Comparison of ENCODE assay signal across 25 cellular contexts in genomic region chr10:37667736-37668135, GRCh38.
"Had no signal": no experiment of that assay in that cellular context is flagged by ENCODE, and none has a peak within 500 bp of the region (broad histone marks: within the 10 kb centered on the region; RNA-seq: fewer than 3 reads in every experiment).

No MANE protein-coding gene starts in this region.

- H3K27me3 ChIP-seq: heart left ventricle, pancreas, vagina had no signal

- H3K36me3 Mint-ChIP-seq: activated naive CD8-positive, alpha-beta T cell; mesothelial cell of epicardium; type B pancreatic cell had no signal

- H3K36me3 ChIP-seq: heart left ventricle, pancreas, prostate gland, vagina had no signal

- DNase-seq: activated CD4-positive, alpha-beta T cell treated with anti-CD3 and anti-CD28 coated beads for 1 hour; activated CD4-positive, alpha-beta T cell treated with anti-CD3 and anti-CD28 coated beads, Interleukin-2, amount 50 U/mL, for 1 hour; activated effector memory CD4-positive, alpha-beta T cell treated with Interleukin-2 at 50 U/mL for 16 hours; activated naive CD4-positive, alpha-beta T cell treated with Interleukin-2 at 50 U/mL for 16 hours; anterior cingulate cortex; endodermal cell; foreskin fibroblast; heart left ventricle; naive B cell; nucleus accumbens; pancreas; retina; stimulated activated CD4-positive, alpha-beta T cell treated with anti-CD3 and anti-CD28 coated beads, Interleukin-12 subunit alpha, Interleukin-12 subunit beta, amount 100 ng/mL, for 4 hours; stimulated activated CD4-positive, alpha-beta T cell treated with anti-CD3 and anti-CD28 coated beads, Interleukin-4, amount 100 ng/mL, for 1 hour had no signal

- H3K4me1 Mint-ChIP-seq: central memory CD8-positive, alpha-beta T cell; endodermal cell; mesothelial cell of epicardium; naive B cell; neural crest cell; WTC11 had no signal

- H3K27ac Mint-ChIP-seq: activated naive CD8-positive, alpha-beta T cell; dendritic cell treated with granulocyte-macrophage colony-stimulating factor and Interleukin-4, amounts not matched to agents 40 ng/mL and 50 ng/mL, for 4 days; endodermal cell; mesothelial cell of epicardium; naive B cell; stimulated activated naive CD8-positive, alpha-beta T cell treated with anti-CD3 and anti-CD28 coated beads, Interleukin-15, Interleukin-2, amounts not matched to agents 100 ng/mL and 50 ng/mL, for 24 hours; type B pancreatic cell; WTC11 had no signal

- H3K27me3 Mint-ChIP-seq: activated naive CD8-positive, alpha-beta T cell; central memory CD8-positive, alpha-beta T cell; dendritic cell treated with granulocyte-macrophage colony-stimulating factor and Interleukin-4, amounts not matched to agents 40 ng/mL and 50 ng/mL, for 4 days; naive B cell; stimulated activated naive CD8-positive, alpha-beta T cell treated with anti-CD3 and anti-CD28 coated beads, Interleukin-15, Interleukin-2, amounts not matched to agents 100 ng/mL and 50 ng/mL, for 24 hours; type B pancreatic cell had no signal

- H3K4me3 ChIP-seq: heart left ventricle, pancreas, prostate gland, skin epidermis, vagina had no signal

- H3K4me3 Mint-ChIP-seq: activated naive CD8-positive, alpha-beta T cell; central memory CD8-positive, alpha-beta T cell; dendritic cell treated with granulocyte-macrophage colony-stimulating factor and Interleukin-4, amounts not matched to agents 40 ng/mL and 50 ng/mL, for 4 days; endodermal cell; mesothelial cell of epicardium; naive B cell; neural crest cell; stimulated activated naive CD8-positive, alpha-beta T cell treated with anti-CD3 and anti-CD28 coated beads, Interleukin-15, Interleukin-2, amounts not matched to agents 100 ng/mL and 50 ng/mL, for 24 hours; type B pancreatic cell; WTC11 had no signal

- H3K27ac ChIP-seq: heart left ventricle, pancreas, prostate gland, skin epidermis, vagina had no signal

- H3K4me1 ChIP-seq: heart left ventricle, pancreas, prostate gland, vagina had no signal

- H3K9me3 ChIP-seq: pancreas, prostate gland, vagina had no signal
